11 cellular contexts compared by ENCODE assay signal in genomic region chr1:7644906-7645750, GRCh38.
A peak's percentile ranks its signal among the peaks of the same experiment; 100 is the strongest.
DNase-seq lines count a peak whose midpoint lies in the region; ATAC-seq, FAIRE-seq and TF ChIP-seq lines count a peak whose summit lies in the region.
"Had no signal": no experiment of that assay in that cellular context is flagged by ENCODE, and none has a peak within 500 bp of the region (broad histone marks: within the 10 kb centered on the region; RNA-seq: fewer than 3 reads in every experiment).

No MANE protein-coding gene starts in this region.

- H3K36me3 Mint-ChIP-seq in CD14-positive monocyte, result no peaks in the 10 kb centered on the region
- H3K36me3 Mint-ChIP-seq in activated CD8-positive, alpha-beta T cell treated with anti-CD3 and anti-CD28 coated beads for 36 hours (ENCODE audit: low read depth), result no peaks in the 10 kb centered on the region
- H3K36me3 Mint-ChIP-seq: memory B cell had no signal

- FAIRE-seq in H54 (lab: Jason Lieb, UNC), result no peak
- no peak for FAIRE-seq in pancreas (lab: Jason Lieb, UNC)

- no peaks in the 10 kb centered on the region for H3K27me3 ChIP-seq in pancreas
- peaks cover 19% of the 10 kb centered on the region for H3K27me3 ChIP-seq in suprapubic skin

- no peaks in the 10 kb centered on the region for H3K4me1 ChIP-seq in pancreas
- H3K4me1 ChIP-seq in suprapubic skin, result peaks cover 3% of the 10 kb centered on the region

- intact Hi-C loops in pancreas (cut with DNase I) (loop anchor here in 2 of 3 donors (5.0 to 10.0 kb wide), 4 partner anchors 420 to 673 kb away; no protein-coding TSS in a partner anchor), CD14-positive monocyte (cut with micrococcal nuclease) (loop anchor here in 1 of 2 donors (10.0 kb wide), 1 partner anchor 600 kb away; no protein-coding TSS in a partner anchor)
- intact Hi-C loops in activated CD8-positive, alpha-beta T cell treated with anti-CD3 and anti-CD28 coated beads for 36 hours (cut with micrococcal nuclease), result loop anchor here (10.0 kb wide), 1 partner anchor 190 kb away; no protein-coding TSS in a partner anchor

- no peak for TF ChIP-seq EP300 in suprapubic skin (IDR thresholded peaks at IDR 0.05)

- WGBS in pancreas, 2 donors, result 64 to 67% methylated on average over 16 of the region's 16 CpGs
- 41% methylated on average over 10 of the region's 16 CpGs for WGBS in suprapubic skin

- CTCF ChIA-PET in activated CD8-positive, alpha-beta T cell treated with anti-CD3 and anti-CD28 coated beads for 36 hours (lab: Charles Lee), result interaction anchor here (1.0 kb wide), 1 partner anchor 24 kb away, joined by 3 read pairs; no protein-coding TSS in a partner anchor

- peaks cover 3 to 9% (median 6%) of the 10 kb centered on the region in 3 donors for H3K27me3 Mint-ChIP-seq in CD14-positive monocyte (ENCODE audit: low read depth in 3 of 3)
- no peaks in the 10 kb centered on the region for H3K27me3 Mint-ChIP-seq in activated CD8-positive, alpha-beta T cell treated with anti-CD3 and anti-CD28 coated beads for 36 hours

- ATAC-seq in pancreas, result peak in 3 of 4 donors; percentile 53 to 61 (median 60)
- no peak for ATAC-seq in activated CD8-positive, alpha-beta T cell treated with anti-CD3 and anti-CD28 coated beads for 36 hours

- POLR2A ChIA-PET in activated CD8-positive, alpha-beta T cell treated with anti-CD3 and anti-CD28 coated beads for 36 hours (lab: Charles Lee), result no interaction called here

- H3K9me3 Mint-ChIP-seq in CD14-positive monocyte, result peaks cover 0 to 3% (median 0%) of the 10 kb centered on the region in 7 donors
- H3K9me3 Mint-ChIP-seq in activated CD8-positive, alpha-beta T cell treated with anti-CD3 and anti-CD28 coated beads for 36 hours, result no peaks in the 10 kb centered on the region
- H3K9me3 Mint-ChIP-seq: dendritic cell treated with granulocyte-macrophage colony-stimulating factor and Interleukin-4, amounts not matched to agents 40 ng/mL and 50 ng/mL, for 4 days; memory B cell had no signal

- H3K27ac Mint-ChIP-seq in CD14-positive monocyte, result no peak overlapping the region
- no peak overlapping the region for H3K27ac Mint-ChIP-seq in activated CD8-positive, alpha-beta T cell treated with anti-CD3 and anti-CD28 coated beads for 36 hours
- H3K27ac Mint-ChIP-seq: dendritic cell treated with granulocyte-macrophage colony-stimulating factor and Interleukin-4, amounts not matched to agents 40 ng/mL and 50 ng/mL, for 4 days; memory B cell had no signal

- H3K36me3 ChIP-seq in pancreas (no peaks in the 10 kb centered on the region), suprapubic skin (no peaks in the 10 kb centered on the region)

- TF ChIP-seq CTCF in epithelial cell of proximal tubule (conservative IDR thresholded peaks at IDR 0.05; ENCODE audit: low read depth, low read length) (no peak), pancreas (IDR thresholded peaks at IDR 0.05) (no peak), CD14-positive monocyte (IDR thresholded peaks at IDR 0.05) (no peak), suprapubic skin (IDR thresholded peaks at IDR 0.05) (no peak)
- TF ChIP-seq CTCF in activated CD8-positive, alpha-beta T cell treated with anti-CD3 and anti-CD28 coated beads for 36 hours (IDR thresholded peaks at IDR 0.05), result no peak

- H3K4me1 Mint-ChIP-seq in CD14-positive monocyte, result peaks cover 15% of the 10 kb centered on the region
- no peaks in the 10 kb centered on the region for H3K4me1 Mint-ChIP-seq in activated CD8-positive, alpha-beta T cell treated with anti-CD3 and anti-CD28 coated beads for 36 hours (ENCODE audit: low read depth)
- H3K4me1 Mint-ChIP-seq: memory B cell had no signal

- H3K4me3 Mint-ChIP-seq in CD14-positive monocyte, result no peak overlapping the region
- no peak overlapping the region for H3K4me3 Mint-ChIP-seq in activated CD8-positive, alpha-beta T cell treated with anti-CD3 and anti-CD28 coated beads for 36 hours
- H3K4me3 Mint-ChIP-seq: dendritic cell treated with granulocyte-macrophage colony-stimulating factor and Interleukin-4, amounts not matched to agents 40 ng/mL and 50 ng/mL, for 4 days; memory B cell had no signal

- DNase-seq in H54 (ENCODE audit: insufficient read length, low spot score), result peak; percentile 28
- DNase-seq in NCI-H446 (lab: John Stamatoyannopoulos, UW), result peak; percentile 63 to 86
- peak; percentile 22 for DNase-seq in epithelial cell of proximal tubule (ENCODE audit: low read depth)
- peak; percentile 39 to 87 (median 60) for DNase-seq in pancreas
- no peak for DNase-seq in CD14-positive monocyte (ENCODE audit: low spot score)
- DNase-seq in SIG-M5 treated with dmso at 0.1 percent for 504 hours (lab: John Stamatoyannopoulos, UW; ENCODE audit: unreplicated experiment), result no peak
- DNase-seq in suprapubic skin (ENCODE audit: low spot score in 2 of 2), result no peak
- no peak for DNase-seq in activated CD8-positive, alpha-beta T cell treated with anti-CD3 and anti-CD28 coated beads for 36 hours
- DNase-seq: stimulated activated CD4-positive, alpha-beta T cell treated with anti-CD3 and anti-CD28 coated beads, Interleukin-1b, Interleukin-23, amount 100 ng/mL, for 48 hours had no signal

- no peak for TF ChIP-seq POLR2A in H54 (IDR thresholded peaks at IDR 0.05; ENCODE audit: low read depth, low read length)
- no peak for TF ChIP-seq POLR2A in suprapubic skin (IDR thresholded peaks at IDR 0.05)

- H3K4me3 ChIP-seq in epithelial cell of proximal tubule (ENCODE audit: low read depth, low read length), result no peak overlapping the region
- no peak overlapping the region for H3K4me3 ChIP-seq in pancreas
- no peak overlapping the region for H3K4me3 ChIP-seq in suprapubic skin

- H3K9me3 ChIP-seq in pancreas (no peaks in the 10 kb centered on the region), suprapubic skin (no peaks in the 10 kb centered on the region)

- H3K27ac ChIP-seq in pancreas (no peak overlapping the region), suprapubic skin (no peak overlapping the region)

Comparison
In these comparisons a context has a peak if more than half of its experiments do, and no peak if none do; other contexts are left out.
1. DNase-seq: peak in H54 (single experiment), NCI-H446 (2 of 2), epithelial cell of proximal tubule (single experiment) and pancreas (6 of 6); none in CD14-positive monocyte (single experiment), SIG-M5 treated with dmso at 0.1 percent for 504 hours (single experiment), suprapubic skin (0 of 2) and activated CD8-positive, alpha-beta T cell treated with anti-CD3 and anti-CD28 coated beads for 36 hours (single experiment).